In genomic region chr5:172834570-172835245, GRCh38 we compare ENCODE assay signal across 9 cellular contexts. TPM values are rescaled to one million over a fixed set of nuclear protein-coding genes. Genes with fewer than 3 reads are reported as not detected.
DNase-seq lines count a peak whose midpoint lies in the region; ATAC-seq, FAIRE-seq and TF ChIP-seq lines count a peak whose summit lies in the region.
"Had no signal": no experiment of that assay in that cellular context is flagged by ENCODE, and none has a peak within 500 bp of the region (broad histone marks: within the 10 kb centered on the region; RNA-seq: fewer than 3 reads in every experiment).

No MANE protein-coding gene starts in this region.

- TF ChIP-seq RAD21 in HepG2 (CRISPR knock-in tag; IDR thresholded peaks at IDR 0.05), result peak; percentile 59; the same call in 1 of the 2 replicates

- H3K36me3 ChIP-seq in NT2/D1 (ENCODE audit: insufficient read depth, insufficient read length, low read length), result peaks cover 22% of the 10 kb centered on the region
- peaks cover 2 to 11% of the 10 kb centered on the region in 2 experiments; a peak in 4 of 5 replicates for H3K36me3 ChIP-seq in HepG2 (replicated peaks in 1 of 2; ENCODE audit: control insufficient read depth in 1 of 2, insufficient read depth in 2 of 2, low read length in 2 of 2)
- H3K36me3 ChIP-seq in thymus (ENCODE audit: control insufficient read depth, insufficient read depth), result peaks cover 8% of the 10 kb centered on the region

- H3K27ac ChIP-seq in cingulate gyrus (ENCODE audit: low read depth, low read length) (peak overlapping the region; percentile 58), HepG2 (ENCODE audit: extremely low read length, insufficient read depth, low read length) (peak overlapping the region; percentile 90), thymus (ENCODE audit: low read depth) (peak overlapping the region; percentile 85)

- H3K4me1 ChIP-seq in NT2/D1 (ENCODE audit: insufficient read depth, insufficient read length) (no peaks in the 10 kb centered on the region), HepG2 (ENCODE audit: insufficient read depth, low read length) (peaks cover 68% of the 10 kb centered on the region), thymus (ENCODE audit: control insufficient read depth, insufficient read depth, low read length) (peaks cover 45% of the 10 kb centered on the region)

- H3K9ac ChIP-seq in NT2/D1 (ENCODE audit: insufficient read length, low read depth) (peak overlapping the region; percentile 69), HepG2 (ENCODE audit: insufficient read depth, low read depth, low read length) (peak overlapping the region; percentile 89)

- H3K27me3 ChIP-seq in NT2/D1 (ENCODE audit: insufficient read depth, insufficient read length) (no peaks in the 10 kb centered on the region), HepG2 (ENCODE audit: control insufficient read depth in 1 of 2, insufficient read depth in 2 of 2, low read length in 2 of 2) (no peaks in the 10 kb centered on the region; a peak in 1 of 5 replicates), thymus (ENCODE audit: control insufficient read depth, insufficient read depth) (no peaks in the 10 kb centered on the region)

- intact Hi-C loops in HepG2 (cut with micrococcal nuclease; ENCODE audit: unreplicated experiment), result loop anchor here (1.0 to 2.0 kb wide), 2 partner anchors 18 to 68 kb away; no protein-coding TSS in a partner anchor

- TF ChIP-seq EP300 in HepG2 (IDR thresholded peaks at IDR 0.05; ENCODE audit: low read depth in 2 of 2, low read length in 2 of 2) (no peak), HepG2 (CRISPR knock-in tag; IDR thresholded peaks at IDR 0.05; ENCODE audit: borderline replicate concordance) (no peak)

- H3K79me2 ChIP-seq in HepG2 (ENCODE audit: insufficient read depth, low read length), result peaks cover 48% of the 10 kb centered on the region

- H3K4me2 ChIP-seq in HepG2 (ENCODE audit: low read depth, low read length), result peak overlapping the region; percentile 95

- H4K20me1 ChIP-seq in HepG2 (ENCODE audit: insufficient read depth, low read length), result peaks cover 11% of the 10 kb centered on the region; the same call in 1 of the 2 replicates

- CTCF ChIA-PET in HepG2 (lab: Yijun Ruan, JAX; ENCODE audit: low intra/inter-chr PET ratio, low total read pairs), result no interaction called here

- no peak for TF ChIP-seq CTCF in HepG2 (CRISPR knock-in tag; IDR thresholded peaks at IDR 0.05)

- H3K4me3 ChIP-seq in NT2/D1 (ENCODE audit: insufficient read length, low read depth), result peak overlapping the region; percentile 53
- peak overlapping the region; percentile 83 to 95 (median 86) for H3K4me3 ChIP-seq in HepG2 (replicated peaks in 1 of 3; ENCODE audit: insufficient read depth in 1 of 3, low read depth in 2 of 3, low read length in 3 of 3)
- peak overlapping the region; percentile 98 for H3K4me3 ChIP-seq in thymus (ENCODE audit: low read length)

- H3K9me3 ChIP-seq in NT2/D1 (ENCODE audit: insufficient read depth, low read length) (no peaks in the 10 kb centered on the region), HepG2 (ENCODE audit: low read length) (no peaks in the 10 kb centered on the region), thymus (ENCODE audit: control insufficient read depth) (no peaks in the 10 kb centered on the region)

- in situ Hi-C loops in HepG2 (cut with HindIII; ENCODE audit: extremely low pct_ligation_motif_present, low pct_unique_long_range_greater_than_20kb), result no loop called here

- peak; percentile 62 for DNase-seq in DMS 273 (lab: John Stamatoyannopoulos, UW; ENCODE audit: unreplicated experiment)
- no peak for DNase-seq in DMS 273 treated with DMSO at 0.1 percent for 48 hours (lab: John Stamatoyannopoulos, UW)
- no peak for DNase-seq in NT2/D1 (ENCODE audit: low read depth, low spot score)
- peak; percentile 66 for DNase-seq in HepG2 (ENCODE audit: low spot score)
- no peak for DNase-seq in urothelium cell line (ENCODE audit: low spot score)
- DNase-seq in activated CD4-positive, alpha-beta T cell treated with anti-CD3 and anti-CD28 coated beads for 4 hours, result no peak

- ATAC-seq in HepG2, result peak; percentile 56

- WGBS in HepG2 (ENCODE audit: low lambda C conversion rate), result under 1% methylated on average over 12 of the region's 19 CpGs
- under 1% methylated on average over 19 of the region's 19 CpGs for WGBS in thymus

- no TSS peak for BruUV-seq in HepG2 (replicated peaks; lab: Mats Ljungman, UMichigan)

- peak; percentile 56 for FAIRE-seq in HepG2 (lab: Jason Lieb, UNC)
- no peak for FAIRE-seq in urothelium cell line (lab: Jason Lieb, UNC)
- FAIRE-seq: A204.1 had no signal

- POLR2A ChIA-PET in HepG2 (lab: Yijun Ruan, JAX), result interaction anchor here (0.6 to 5.6 kb wide), 9 partner anchors 17 to 120 kb away, joined by 3 to 50 read pairs (median 5); partner anchors contain the start of gene DUSP1

- H2AFZ ChIP-seq in HepG2 (ENCODE audit: low read length), result no peak overlapping the region

- TF ChIP-seq POLR2A in HepG2 (IDR thresholded peaks at IDR 0.05; ENCODE audit: insufficient read depth in 1 of 2, low read depth in 2 of 2, low read length in 2 of 2), result peak in 1 of 2 experiments; percentile 40; a peak in 1 of 4 replicates

TF ChIP-seq in HepG2, 621 proteins besides CTCF, POLR2A, EP300 and RAD21 (continues in another document):
- TF ChIP-seq TMF1 (CRISPR knock-in tag; IDR thresholded peaks at IDR 0.05; ENCODE audit: low read depth) (no peak), HIVEP1 (CRISPR knock-in tag; IDR thresholded peaks at IDR 0.05) (peak; percentile 66; the same call in 1 of the 2 replicates), ATF3 (CRISPR knock-in tag; IDR thresholded peaks at IDR 0.05) (no peak), SP5 (CRISPR knock-in tag; IDR thresholded peaks at IDR 0.05; ENCODE audit: borderline replicate concordance, low read depth) (0 out of 2 replicates have a peak, but pooled peaks have one; percentile 8), ZNF331 (CRISPR knock-in tag; IDR thresholded peaks at IDR 0.05) (no peak), SOX6 (IDR thresholded peaks at IDR 0.05) (no peak), SOX6 (CRISPR knock-in tag; IDR thresholded peaks at IDR 0.05) (peak; percentile 27; the same call in 1 of the 2 replicates), NFKBIZ (CRISPR knock-in tag; IDR thresholded peaks at IDR 0.05) (no peak), TBP (CRISPR knock-in tag; IDR thresholded peaks at IDR 0.05) (no peak), STAG1 (CRISPR knock-in tag; IDR thresholded peaks at IDR 0.05) (peak; percentile 23; the same call in 1 of the 2 replicates), HOXA5 (CRISPR knock-in tag; IDR thresholded peaks at IDR 0.05) (no peak), LCORL (IDR thresholded peaks at IDR 0.05) (no peak), LCORL (CRISPR knock-in tag; IDR thresholded peaks at IDR 0.05) (no peak)
- TF ChIP-seq, protein P1, sequence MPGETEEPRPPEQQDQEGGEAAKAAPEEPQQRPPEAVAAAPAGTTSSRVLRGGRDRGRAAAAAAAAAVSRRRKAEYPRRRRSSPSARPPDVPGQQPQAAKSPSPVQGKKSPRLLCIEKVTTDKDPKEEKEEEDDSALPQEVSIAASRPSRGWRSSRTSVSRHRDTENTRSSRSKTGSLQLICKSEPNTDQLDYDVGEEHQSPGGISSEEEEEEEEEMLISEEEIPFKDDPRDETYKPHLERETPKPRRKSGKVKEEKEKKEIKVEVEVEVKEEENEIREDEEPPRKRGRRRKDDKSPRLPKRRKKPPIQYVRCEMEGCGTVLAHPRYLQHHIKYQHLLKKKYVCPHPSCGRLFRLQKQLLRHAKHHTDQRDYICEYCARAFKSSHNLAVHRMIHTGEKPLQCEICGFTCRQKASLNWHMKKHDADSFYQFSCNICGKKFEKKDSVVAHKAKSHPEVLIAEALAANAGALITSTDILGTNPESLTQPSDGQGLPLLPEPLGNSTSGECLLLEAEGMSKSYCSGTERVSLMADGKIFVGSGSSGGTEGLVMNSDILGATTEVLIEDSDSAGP (CRISPR knock-in tag; IDR thresholded peaks at IDR 0.05; ENCODE audit: borderline replicate concordance), result no peak
- TF ChIP-seq, protein P2, sequence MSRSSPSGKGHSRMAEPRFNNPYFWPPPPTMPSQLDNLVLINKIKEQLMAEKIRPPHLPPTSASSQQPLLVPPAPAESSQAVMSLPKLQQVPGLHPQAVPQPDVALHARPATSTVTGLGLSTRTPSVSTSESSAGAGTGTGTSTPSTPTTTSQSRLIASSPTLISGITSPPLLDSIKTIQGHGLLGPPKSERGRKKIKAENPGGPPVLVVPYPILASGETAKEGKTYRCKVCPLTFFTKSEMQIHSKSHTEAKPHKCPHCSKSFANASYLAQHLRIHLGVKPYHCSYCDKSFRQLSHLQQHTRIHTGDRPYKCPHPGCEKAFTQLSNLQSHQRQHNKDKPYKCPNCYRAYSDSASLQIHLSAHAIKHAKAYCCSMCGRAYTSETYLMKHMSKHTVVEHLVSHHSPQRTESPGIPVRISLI (CRISPR knock-in tag; IDR thresholded peaks at IDR 0.05; ENCODE audit: borderline replicate concordance), result no peak

RNA-seq across cellular contexts. Expression of gene ERGIC1, which starts 0.7 kb away (rescaled TPM):
- total RNA-seq in HepG2 (2016; rRNA removed; fragmentation: Illumina TruSeq; extraction: Trizol), result 56.6 and 78.5 TPM in 2 replicates
- total RNA-seq in HepG2 (2016; cell fraction: cytosol; rRNA removed; fragmentation: Illumina TruSeq; extraction: Trizol; ENCODE audit: low read depth), result 56.7 and 59.9 TPM in 2 replicates
- 51.2 and 75.8 TPM in 2 replicates for total RNA-seq in HepG2 (2016; cell fraction: insoluble cytoplasmic fraction; rRNA removed; fragmentation: Illumina TruSeq; extraction: Trizol)
- total RNA-seq in HepG2 (2016; cell fraction: membrane; rRNA removed; fragmentation: Illumina TruSeq; extraction: Trizol), result 144 and 156 TPM in 2 replicates
- 57.0 and 67.0 TPM in 2 replicates for total RNA-seq in HepG2 (2016; cell fraction: nucleus; rRNA removed; fragmentation: Illumina TruSeq; extraction: Trizol)
- polyA plus RNA-seq in HepG2 (2011; rRNA removed), result 184 and 205 TPM in 2 replicates
- polyA plus RNA-seq in HepG2 (2011; cell fraction: cytosol; rRNA removed), result 216 and 224 TPM in 2 replicates
- 121 and 137 TPM in 2 replicates for polyA plus RNA-seq in HepG2 (2011; cell fraction: nucleus; rRNA removed)
- 145 and 175 TPM in 2 replicates for polyA plus RNA-seq in HepG2 (2012)
- polyA plus RNA-seq in HepG2 (2016; cell fraction: cytosol; fragmentation: Illumina TruSeq; extraction: Trizol; ENCODE audit: low read depth), result 87.6 and 105 TPM in 2 replicates
- polyA plus RNA-seq in HepG2 (2016; cell fraction: insoluble cytoplasmic fraction; fragmentation: Illumina TruSeq; extraction: Trizol; ENCODE audit: low read depth), result 71.8 and 81.7 TPM in 2 replicates
- 183 and 185 TPM in 2 replicates for polyA plus RNA-seq in HepG2 (2016; cell fraction: membrane; fragmentation: Illumina TruSeq; extraction: Trizol; ENCODE audit: low read depth)
- 94.6 and 95.4 TPM in 2 replicates for polyA plus RNA-seq in HepG2 (2016; cell fraction: nucleus; fragmentation: Illumina TruSeq; extraction: Trizol; ENCODE audit: insufficient read depth, low read depth)
- polyA minus RNA-seq in HepG2 (2011; rRNA and poly(A)+ RNA removed; ENCODE audit: low replicate concordance), result 179 and 302 TPM in 2 replicates
- polyA minus RNA-seq in HepG2 (2011; cell fraction: cytosol; rRNA and poly(A)+ RNA removed), result 60.3 and 74.0 TPM in 2 replicates
- 85.1 and 89.6 TPM in 2 replicates for polyA minus RNA-seq in HepG2 (2011; cell fraction: nucleus; rRNA and poly(A)+ RNA removed)
- polyA plus RNA-seq in thymus, result 69.2 TPM

Comparison
In these comparisons a context has a peak if more than half of its experiments do, and no peak if none do; other contexts are left out.
1. DNase-seq: peak in DMS 273 (single experiment) and HepG2 (single experiment); none in DMS 273 treated with DMSO at 0.1 percent for 48 hours (single experiment), NT2/D1 (single experiment), urothelium cell line (single experiment) and activated CD4-positive, alpha-beta T cell treated with anti-CD3 and anti-CD28 coated beads for 4 hours (0 of 2).
2. Peak in every context shown above with its lines, with median percentiles within 50 percentile points of each other: H3K4me3 ChIP-seq and H3K27ac ChIP-seq.